In the genomic region with DNA sequence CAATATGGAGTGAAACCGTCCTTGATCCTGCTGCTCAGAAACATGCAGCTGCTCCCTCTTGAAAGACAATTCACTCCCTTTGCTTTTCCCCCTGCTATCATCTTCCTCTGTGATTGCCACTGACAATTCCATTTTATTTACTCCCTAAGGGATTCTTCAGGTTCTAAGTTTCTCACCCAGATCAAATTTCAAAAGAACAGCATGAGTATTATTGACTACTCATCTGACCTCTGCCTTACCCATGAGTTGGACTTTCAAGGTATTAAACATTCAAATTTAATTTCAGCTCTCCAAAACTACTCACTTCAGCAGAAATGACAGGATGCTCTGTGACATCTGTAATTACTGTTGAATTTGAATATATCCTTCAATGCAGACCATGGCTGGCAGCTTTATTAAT, we compare ENCODE assay signal across 21 cellular contexts.
A peak's percentile ranks its signal among the peaks of the same experiment; 100 is the strongest.
DNase-seq lines count a peak whose midpoint lies in the region; ATAC-seq, FAIRE-seq and TF ChIP-seq lines count a peak whose summit lies in the region.
"Had no signal": no experiment of that assay in that cellular context is flagged by ENCODE, and none has a peak within 500 bp of the region (broad histone marks: within the 10 kb centered on the region; RNA-seq: fewer than 3 reads in every experiment).

No MANE protein-coding gene starts in this region.

- no peak overlapping the region for H3K27ac ChIP-seq in astrocyte (ENCODE audit: low read depth, low read length)
- H3K27ac ChIP-seq: C4-2B, heart right ventricle, suprapubic skin had no signal

- H3K36me3 ChIP-seq in astrocyte (ENCODE audit: insufficient read depth, low read length): no peaks in the 10 kb centered on the region
- H3K36me3 ChIP-seq: heart right ventricle, suprapubic skin had no signal

- H3K27ac Mint-ChIP-seq in astrocyte (ENCODE audit: unreplicated experiment) (no peak overlapping the region), osteocyte (ENCODE audit: unreplicated experiment) (peak overlapping the region; percentile 50)
- H3K27ac Mint-ChIP-seq: activated B cell treated with CpG ODN at 0.5 μM for 24 hours had no signal

- TF ChIP-seq CTCF in astrocyte (IDR thresholded peaks at IDR 0.05; ENCODE audit: insufficient read depth, low read depth, low read length): no peak
- no peak for TF ChIP-seq CTCF in osteocyte (IDR thresholded peaks at IDR 0.05)

- no peak overlapping the region for H2AFZ ChIP-seq in astrocyte (ENCODE audit: low read depth, low read length)

- no peak overlapping the region for H3K9ac ChIP-seq in astrocyte (ENCODE audit: low read length)

- peaks cover 20% of the 10 kb centered on the region for H3K4me1 ChIP-seq in astrocyte (ENCODE audit: insufficient read depth, low read length)
- H3K4me1 ChIP-seq: heart right ventricle, suprapubic skin had no signal

- H3K9me3 Mint-ChIP-seq in astrocyte (ENCODE audit: unreplicated experiment): no peaks in the 10 kb centered on the region
- peaks cover 11% of the 10 kb centered on the region for H3K9me3 Mint-ChIP-seq in osteocyte (ENCODE audit: unreplicated experiment)
- H3K9me3 Mint-ChIP-seq: activated B cell treated with CpG ODN at 0.5 μM for 24 hours had no signal

- H3K36me3 Mint-ChIP-seq in astrocyte (ENCODE audit: low read depth, unreplicated experiment) (peaks cover 12% of the 10 kb centered on the region), osteocyte (ENCODE audit: unreplicated experiment) (peaks cover 30% of the 10 kb centered on the region)

- no peak overlapping the region for H3K4me2 ChIP-seq in astrocyte (ENCODE audit: low read length)

- H3K4me1 Mint-ChIP-seq in astrocyte (ENCODE audit: low read depth, unreplicated experiment) (peaks cover 18% of the 10 kb centered on the region), osteocyte (ENCODE audit: unreplicated experiment) (peaks cover 32% of the 10 kb centered on the region)
- H3K4me1 Mint-ChIP-seq: activated B cell treated with CpG ODN at 0.5 μM for 24 hours had no signal

- H3K27me3 Mint-ChIP-seq in astrocyte (ENCODE audit: low read depth, unreplicated experiment) (no peaks in the 10 kb centered on the region), osteocyte (ENCODE audit: unreplicated experiment) (no peaks in the 10 kb centered on the region)
- H3K27me3 Mint-ChIP-seq: activated B cell treated with CpG ODN at 0.5 μM for 24 hours had no signal

- peaks cover 6% of the 10 kb centered on the region for H4K20me1 ChIP-seq in astrocyte (ENCODE audit: insufficient read depth, low read length)

- H3K9me3 ChIP-seq in astrocyte (ENCODE audit: insufficient read depth, low read depth, low read length): no peaks in the 10 kb centered on the region
- H3K9me3 ChIP-seq: heart right ventricle, suprapubic skin had no signal

- no peaks in the 10 kb centered on the region for H3K79me2 ChIP-seq in astrocyte (ENCODE audit: insufficient read depth, low read length)

- FAIRE-seq in astrocyte (lab: Jason Lieb, UNC): peak; percentile 32
- FAIRE-seq: GM12891, kidney had no signal

- H3K4me3 Mint-ChIP-seq in astrocyte (ENCODE audit: unreplicated experiment) (no peak overlapping the region), osteocyte (ENCODE audit: unreplicated experiment) (no peak overlapping the region)
- H3K4me3 Mint-ChIP-seq: activated B cell treated with CpG ODN at 0.5 μM for 24 hours had no signal

- H3K27me3 ChIP-seq in astrocyte (ENCODE audit: insufficient read depth, low read length): no peaks in the 10 kb centered on the region
- H3K27me3 ChIP-seq: heart right ventricle, suprapubic skin had no signal

- no peak overlapping the region for H3K4me3 ChIP-seq in astrocyte (ENCODE audit: insufficient read depth, low read depth, low read length)
- H3K4me3 ChIP-seq: heart right ventricle, suprapubic skin had no signal

- ATAC-seq in HG03432 (IDR thresholded peaks at IDR 0.05; ENCODE audit: unreplicated experiment) (no peak), HG02678 (IDR thresholded peaks at IDR 0.05; ENCODE audit: unreplicated experiment) (no peak)
- ATAC-seq: heart right ventricle, Panc1 had no signal

- DNase-seq in NCI-H2107 treated with DMSO at 0.1 percent for 48 hours (lab: John Stamatoyannopoulos, UW; ENCODE audit: unreplicated experiment) (peak; percentile 62), NCI-H2107 (lab: John Stamatoyannopoulos, UW) (no peak), NCI-H345 (lab: John Stamatoyannopoulos, UW) (peak; percentile 70), astrocyte (ENCODE audit: low read depth) (peak; percentile 30), osteocyte (ENCODE audit: extremely low spot score, unreplicated experiment) (no peak), H4 (ENCODE audit: low spot score) (no peak)
- DNase-seq: 8988T; activated B cell treated with CpG ODN at 0.5 μM for 24 hours; activated effector memory CD4-positive, alpha-beta T cell treated with anti-CD3 and anti-CD28 coated beads, Interleukin-2, amount 50 U/mL, for 16 hours; cortex of kidney; EL; heart right ventricle; Karpas-422; kidney; NCI-H2171 treated with DMSO at 0.1 percent for 48 hours had no signal

Comparison
In these comparisons a context has a peak if more than half of its experiments do, and no peak if none do; other contexts are left out.
1. DNase-seq: peak in NCI-H2107 treated with DMSO at 0.1 percent for 48 hours (single experiment), NCI-H345 (single experiment) and astrocyte (single experiment); none in NCI-H2107 (single experiment), osteocyte (single experiment) and H4 (single experiment).